In genomic region chr13:114118086-114118762, GRCh38 we compare ENCODE assay signal across 8 cellular contexts. TPM values are rescaled to one million over a fixed set of nuclear protein-coding genes. Genes with fewer than 3 reads are reported as not detected.
DNase-seq lines count a peak whose midpoint lies in the region; ATAC-seq and TF ChIP-seq lines count a peak whose summit lies in the region.

No MANE protein-coding gene starts in this region.

- WGBS in esophagus muscularis mucosa = 55% methylated on average over 11 of the region's 11 CpGs

- no peaks in the 10 kb centered on the region for H3K27me3 ChIP-seq in CD8-positive, alpha-beta memory T cell (ENCODE audit: insufficient read depth, low read length, poor library complexity, severe bottlenecking)
- H3K27me3 ChIP-seq in NT2/D1 (ENCODE audit: insufficient read depth, insufficient read length) (no peaks in the 10 kb centered on the region), esophagus muscularis mucosa (no peaks in the 10 kb centered on the region)

- TF ChIP-seq POLR2A in esophagus muscularis mucosa (IDR thresholded peaks at IDR 0.05; ENCODE audit: low read depth) = no peak

- TF ChIP-seq CTCF in esophagus muscularis mucosa (IDR thresholded peaks at IDR 0.05) = no peak
- TF ChIP-seq CTCF in progenitor cell of endocrine pancreas (IDR thresholded peaks at IDR 0.05; ENCODE audit: unreplicated experiment) = no peak

- CTCF ChIA-PET in CD8-positive, alpha-beta memory T cell (lab: Charles Lee) = interaction anchor here (0.9 kb wide), 2 partner anchors 8 to 302 kb away, joined by 3 read pairs; no protein-coding TSS in a partner anchor

- peaks cover 4 to 58% (median 14%) of the 10 kb centered on the region in 3 donors for H3K36me3 Mint-ChIP-seq in CD8-positive, alpha-beta memory T cell
- no peaks in the 10 kb centered on the region for H3K36me3 Mint-ChIP-seq in progenitor cell of endocrine pancreas (ENCODE audit: insufficient read depth)

- H3K27ac ChIP-seq in CD8-positive, alpha-beta memory T cell (ENCODE audit: low read depth, low read length) = no peak overlapping the region
- peak overlapping the region; percentile 77 to 83 (median 80) for H3K27ac ChIP-seq in esophagus muscularis mucosa (replicated peaks in 1 of 4)

- no peak for TF ChIP-seq EP300 in esophagus muscularis mucosa (IDR thresholded peaks at IDR 0.05)

- H3K4me1 ChIP-seq in CD8-positive, alpha-beta memory T cell (ENCODE audit: insufficient read depth, low read length) = peaks cover 76% of the 10 kb centered on the region
- H3K4me1 ChIP-seq in NT2/D1 (ENCODE audit: insufficient read depth, insufficient read length) (peaks cover 35% of the 10 kb centered on the region), esophagus muscularis mucosa (peaks cover 39 to 68% (median 64%) of the 10 kb centered on the region in 4 donors)

- peak overlapping the region; percentile 19 to 94 (median 82) for H3K27ac Mint-ChIP-seq in CD8-positive, alpha-beta memory T cell
- H3K27ac Mint-ChIP-seq in progenitor cell of endocrine pancreas = peak overlapping the region; percentile 94

- H3K36me3 ChIP-seq in CD8-positive, alpha-beta memory T cell (ENCODE audit: insufficient read depth, low read length) = peaks cover 35% of the 10 kb centered on the region
- H3K36me3 ChIP-seq in NT2/D1 (ENCODE audit: insufficient read depth, insufficient read length, low read length) (peaks cover 14% of the 10 kb centered on the region), esophagus muscularis mucosa (no peaks in the 10 kb centered on the region)

- no peak for DNase-seq in CD8-positive, alpha-beta memory T cell
- DNase-seq in NT2/D1 (ENCODE audit: low read depth, low spot score) = no peak
- no peak for DNase-seq in esophagus muscularis mucosa (ENCODE audit: extremely low spot score)
- no peak for DNase-seq in progenitor cell of endocrine pancreas (ENCODE audit: low spot score, unreplicated experiment)
- DNase-seq in HPDE6-E6E7 (ENCODE audit: extremely low spot score) = no peak
- DNase-seq in hypothalamus (lab: John Stamatoyannopoulos, UW) = no peak

- H3K4me3 ChIP-seq in CD8-positive, alpha-beta memory T cell (ENCODE audit: low read length) = no peak overlapping the region
- H3K4me3 ChIP-seq in NT2/D1 (ENCODE audit: insufficient read length, low read depth) = no peak overlapping the region
- H3K4me3 ChIP-seq in esophagus muscularis mucosa = no peak overlapping the region

- peak overlapping the region; percentile 57 for H3K9ac ChIP-seq in NT2/D1 (ENCODE audit: insufficient read length, low read depth)

- no peaks in the 10 kb centered on the region for H3K9me3 ChIP-seq in CD8-positive, alpha-beta memory T cell (ENCODE audit: low read length)
- H3K9me3 ChIP-seq in NT2/D1 (ENCODE audit: insufficient read depth, low read length) (peaks cover 3% of the 10 kb centered on the region; the same call in 1 of the 2 replicates), esophagus muscularis mucosa (no peaks in the 10 kb centered on the region)

- H3K4me1 Mint-ChIP-seq in CD8-positive, alpha-beta memory T cell = peaks cover 60 to 82% (median 71%) of the 10 kb centered on the region in 3 donors
- H3K4me1 Mint-ChIP-seq in progenitor cell of endocrine pancreas (ENCODE audit: low read depth) = peaks cover 24% of the 10 kb centered on the region

- H3K9me3 Mint-ChIP-seq in CD8-positive, alpha-beta memory T cell = no peaks in the 10 kb centered on the region
- H3K9me3 Mint-ChIP-seq in progenitor cell of endocrine pancreas (ENCODE audit: low read depth) = no peaks in the 10 kb centered on the region

- intact Hi-C loops in esophagus muscularis mucosa (cut with DNase I) = no loop called here

- H3K4me3 Mint-ChIP-seq in CD8-positive, alpha-beta memory T cell = peak overlapping the region; percentile 7 to 87 (median 38)
- no peak overlapping the region for H3K4me3 Mint-ChIP-seq in progenitor cell of endocrine pancreas (ENCODE audit: low read depth)

- POLR2A ChIA-PET in CD8-positive, alpha-beta memory T cell (lab: Charles Lee) = no interaction called here

- ATAC-seq in GM18498 (IDR thresholded peaks at IDR 0.05; ENCODE audit: unreplicated experiment) (no peak), GM19351 (IDR thresholded peaks at IDR 0.05; ENCODE audit: unreplicated experiment) (no peak)

- peaks cover 0 to 7% of the 10 kb centered on the region in 2 donors for H3K27me3 Mint-ChIP-seq in CD8-positive, alpha-beta memory T cell
- peaks cover under 1% of the 10 kb centered on the region for H3K27me3 Mint-ChIP-seq in progenitor cell of endocrine pancreas

RNA-seq across cellular contexts. Expression of gene RASA3, which starts 14.2 kb away (rescaled TPM):
- 10 to 100 TPM; 26.4 to 27.1 TPM for total RNA-seq in CD8-positive, alpha-beta memory T cell
- polyA plus RNA-seq in CD8-positive, alpha-beta memory T cell = 123 TPM
- total RNA-seq in esophagus muscularis mucosa (10 to 100 TPM; 29.5 to 38.1 (median 34.6) TPM), progenitor cell of endocrine pancreas (6.3 and 7.6 TPM in 2 replicates)
